Comparison of ENCODE assay signal across 9 cellular contexts in genomic region chr3:133570937-133571320, GRCh38. TPM values are rescaled to one million over a fixed set of nuclear protein-coding genes. Genes with fewer than 3 reads are reported as not detected.
DNase-seq lines count a peak whose midpoint lies in the region; ATAC-seq and TF ChIP-seq lines count a peak whose summit lies in the region.
"Had no signal": no experiment of that assay in that cellular context is flagged by ENCODE, and none has a peak within 500 bp of the region (broad histone marks: within the 10 kb centered on the region; RNA-seq: fewer than 3 reads in every experiment).

No MANE protein-coding gene starts in this region.

- H3F3A ChIP-seq in GM23248 (ENCODE audit: insufficient read depth): peaks cover 69% of the 10 kb centered on the region
- peaks cover 6% of the 10 kb centered on the region for H3F3A ChIP-seq in smooth muscle cell (ENCODE audit: low read depth)
- peaks cover 13% of the 10 kb centered on the region for H3F3A ChIP-seq in neural progenitor cell (ENCODE audit: low read depth)

- 7 to 13% methylated on average over 2 of the region's 2 CpGs for WGBS in GM23248 (ENCODE audit: low coverage in 1 of 2, low lambda C conversion rate in 2 of 2, missing lambda C conversion rate in 2 of 2), 2 experiments
- 69% methylated on average over 2 of the region's 2 CpGs for WGBS in smooth muscle cell (ENCODE audit: low lambda C conversion rate)

- H3K4me1 Mint-ChIP-seq in activated B cell treated with CpG ODN at 0.5 μM for 24 hours (peaks cover 71% of the 10 kb centered on the region), neural progenitor cell (peaks cover 44% of the 10 kb centered on the region)

- H3K4me2 ChIP-seq in GM23248 (ENCODE audit: unreplicated experiment) (peak overlapping the region; percentile 69), smooth muscle cell (no peak overlapping the region), neural progenitor cell (no peak overlapping the region)

- H3K79me2 ChIP-seq in GM23248 (ENCODE audit: insufficient read depth) (peaks cover 17% of the 10 kb centered on the region), smooth muscle cell (ENCODE audit: low read depth) (peaks cover 17% of the 10 kb centered on the region), neural progenitor cell (ENCODE audit: low read depth) (peaks cover 18% of the 10 kb centered on the region)

- H3K9me3 ChIP-seq in GM23248 (ENCODE audit: low read depth) (no peaks in the 10 kb centered on the region), smooth muscle cell (replicated peaks; ENCODE audit: low read depth) (no peaks in the 10 kb centered on the region), neural progenitor cell (ENCODE audit: low read depth) (no peaks in the 10 kb centered on the region)

- no peaks in the 10 kb centered on the region for H3K9me2 ChIP-seq in GM23248 (ENCODE audit: insufficient read depth)

- no peaks in the 10 kb centered on the region for H3K27me3 ChIP-seq in GM23248 (replicated peaks; ENCODE audit: insufficient read depth)
- no peaks in the 10 kb centered on the region for H3K27me3 ChIP-seq in smooth muscle cell (ENCODE audit: low read depth)
- no peaks in the 10 kb centered on the region for H3K27me3 ChIP-seq in neural progenitor cell

- CTCF ChIA-PET in activated B cell treated with CpG ODN at 0.5 μM for 24 hours (lab: Charles Lee): no interaction called here

- H3K27me3 Mint-ChIP-seq in activated B cell treated with CpG ODN at 0.5 μM for 24 hours (no peaks in the 10 kb centered on the region), neural progenitor cell (ENCODE audit: insufficient read depth, low read depth) (peaks cover 7% of the 10 kb centered on the region)
- H3K27me3 Mint-ChIP-seq: stimulated activated naive CD8-positive, alpha-beta T cell treated with anti-CD3 and anti-CD28 coated beads, Interleukin-15, Interleukin-2, amounts not matched to agents 100 ng/mL and 50 ng/mL, for 24 hours had no signal

- H3K4me3 Mint-ChIP-seq in activated B cell treated with CpG ODN at 0.5 μM for 24 hours (no peak overlapping the region), neural progenitor cell (no peak overlapping the region)
- H3K4me3 Mint-ChIP-seq: stimulated activated naive CD8-positive, alpha-beta T cell treated with anti-CD3 and anti-CD28 coated beads, Interleukin-15, Interleukin-2, amounts not matched to agents 100 ng/mL and 50 ng/mL, for 24 hours had no signal

- H3K27ac Mint-ChIP-seq in activated B cell treated with CpG ODN at 0.5 μM for 24 hours (peak overlapping the region; percentile 59), neural progenitor cell (no peak overlapping the region)

- H3K27ac ChIP-seq in GM23248 (peak overlapping the region; percentile 85), smooth muscle cell (ENCODE audit: low read depth) (peak overlapping the region; percentile 83), neural progenitor cell (no peak overlapping the region)

- H3K9ac ChIP-seq in GM23248 (peak overlapping the region; percentile 50; the same call in 1 of the 2 replicates), smooth muscle cell (ENCODE audit: low read depth) (no peak overlapping the region), neural progenitor cell (no peak overlapping the region)

- H3K9me3 Mint-ChIP-seq in activated B cell treated with CpG ODN at 0.5 μM for 24 hours: no peaks in the 10 kb centered on the region
- H3K9me3 Mint-ChIP-seq in neural progenitor cell: peaks cover 2% of the 10 kb centered on the region
- H3K9me3 Mint-ChIP-seq: stimulated activated naive CD8-positive, alpha-beta T cell treated with anti-CD3 and anti-CD28 coated beads, Interleukin-15, Interleukin-2, amounts not matched to agents 100 ng/mL and 50 ng/mL, for 24 hours had no signal

- H3K36me3 Mint-ChIP-seq in activated B cell treated with CpG ODN at 0.5 μM for 24 hours (ENCODE audit: low read depth) (peaks cover 14% of the 10 kb centered on the region), neural progenitor cell (peaks cover 3% of the 10 kb centered on the region)

- intact Hi-C loops in activated B cell treated with CpG ODN at 0.5 μM for 24 hours (cut with micrococcal nuclease): loop anchor here (5.0 to 10.0 kb wide), 2 partner anchors 49 to 906 kb away; partner anchors contain the start of gene UBA5

- POLR2A ChIA-PET in activated B cell treated with CpG ODN at 0.5 μM for 24 hours (lab: Charles Lee): interaction anchor here (2.9 to 6.8 kb wide), 2 partner anchors 62 to 102 kb away, joined by 7 to 98 read pairs; no protein-coding TSS in a partner anchor

- DNase-seq in GM23248 (peak; percentile 67), activated B cell treated with CpG ODN at 0.5 μM for 24 hours (no peak), fibroblast of mammary gland (ENCODE audit: low read depth) (peak; percentile 48), smooth muscle cell (lab: John Stamatoyannopoulos, UW; ENCODE audit: unreplicated experiment) (no peak), foreskin melanocyte (no peak), RKO (ENCODE audit: low spot score) (no peak), neural progenitor cell (ENCODE audit: low spot score) (no peak)
- DNase-seq: MV-4-11 had no signal

- peaks cover 52% of the 10 kb centered on the region for H3K4me1 ChIP-seq in GM23248 (ENCODE audit: insufficient read depth)
- peaks cover 19% of the 10 kb centered on the region for H3K4me1 ChIP-seq in smooth muscle cell (ENCODE audit: low read depth)
- H3K4me1 ChIP-seq in neural progenitor cell: peaks cover 13% of the 10 kb centered on the region

- no peak for ATAC-seq in activated B cell treated with CpG ODN at 0.5 μM for 24 hours (ENCODE audit: low read depth)

- H3K4me3 ChIP-seq in GM23248 (no peak overlapping the region), fibroblast of mammary gland (ENCODE audit: control insufficient read depth, low read depth, low read length) (no peak overlapping the region), smooth muscle cell (no peak overlapping the region), neural progenitor cell (no peak overlapping the region)

- TF ChIP-seq CTCF in activated B cell treated with CpG ODN at 0.5 μM for 24 hours (IDR thresholded peaks at IDR 0.05): no peak
- TF ChIP-seq CTCF in fibroblast of mammary gland (conservative IDR thresholded peaks at IDR 0.05; ENCODE audit: control insufficient read depth, insufficient read depth, low read depth, low read length): no peak
- no peak for TF ChIP-seq CTCF in smooth muscle cell (IDR thresholded peaks at IDR 0.05; ENCODE audit: borderline replicate concordance, insufficient read depth, poor library complexity, severe bottlenecking)
- TF ChIP-seq CTCF in neural progenitor cell (IDR thresholded peaks at IDR 0.05): no peak

- H4K20me1 ChIP-seq in GM23248 (ENCODE audit: insufficient read depth) (peaks cover 12% of the 10 kb centered on the region; the same call in 1 of the 2 replicates), smooth muscle cell (ENCODE audit: low read depth) (peaks cover 16% of the 10 kb centered on the region), neural progenitor cell (ENCODE audit: low read depth) (peaks cover 17% of the 10 kb centered on the region)

- H3K36me3 ChIP-seq in GM23248 (ENCODE audit: low read depth) (peaks cover 9% of the 10 kb centered on the region), smooth muscle cell (ENCODE audit: low read depth) (no peaks in the 10 kb centered on the region), neural progenitor cell (no peaks in the 10 kb centered on the region)

- in situ Hi-C loops in GM23248 (cut with MboI): no loop called here

- H2AFZ ChIP-seq in GM23248: no peak overlapping the region
- H2AFZ ChIP-seq in smooth muscle cell (ENCODE audit: low read depth): no peak overlapping the region
- no peak overlapping the region for H2AFZ ChIP-seq in neural progenitor cell (replicated peaks)

RNA-seq across cellular contexts. Expression of gene CDV3, which starts 2.6 kb away (rescaled TPM):
- total RNA-seq in GM23248 (2014; rRNA removed; shearing (Covaris generic)): 155 TPM in 2 replicates
- 37.0 and 41.8 TPM in 2 replicates for polyA plus RNA-seq in GM23248 (2016; fragmentation: Nextera tagmentation; extraction: Ambion mirVana)
- 227 and 229 TPM in 2 replicates for total RNA-seq in activated B cell treated with CpG ODN at 0.5 μM for 24 hours
- 135 and 139 TPM in 2 replicates for total RNA-seq in smooth muscle cell
- polyA plus RNA-seq in smooth muscle cell: 70.2 and 84.0 TPM in 2 replicates
- total RNA-seq in neural progenitor cell (ENCODE audit: low replicate concordance): 175 and 272 TPM in 2 replicates

Comparison
In these comparisons a context has a peak if more than half of its experiments do, and no peak if none do; other contexts are left out.
1. DNase-seq: peak in GM23248 (single experiment) and fibroblast of mammary gland (single experiment); none in activated B cell treated with CpG ODN at 0.5 μM for 24 hours (single experiment), smooth muscle cell (single experiment), foreskin melanocyte (single experiment), RKO (single experiment) and neural progenitor cell (single experiment).